8 cellular contexts compared by ENCODE assay signal in genomic region chr6:168968228-168968627, GRCh38.
A peak's percentile ranks its signal among the peaks of the same experiment; 100 is the strongest.
DNase-seq lines count a peak whose midpoint lies in the region; TF ChIP-seq lines count a peak whose summit lies in the region.

No MANE protein-coding gene starts in this region.

- TF ChIP-seq CTCF in AG10803 (conservative IDR thresholded peaks at IDR 0.05; ENCODE audit: low read length) (no peak), nephron progenitor cell (IDR thresholded peaks at IDR 0.05) (no peak), endothelial cell (IDR thresholded peaks at IDR 0.05; ENCODE audit: unreplicated experiment) (no peak)

- no peak overlapping the region for H3K4me3 ChIP-seq in AG10803 (ENCODE audit: low read length)

- H3K27ac Mint-ChIP-seq in nephron progenitor cell = no peak overlapping the region
- H3K27ac Mint-ChIP-seq in endothelial cell (ENCODE audit: unreplicated experiment) = no peak overlapping the region

- peaks cover 2% of the 10 kb centered on the region for H3K27me3 Mint-ChIP-seq in nephron progenitor cell (ENCODE audit: low read depth, poor library complexity)
- H3K27me3 Mint-ChIP-seq in endothelial cell (ENCODE audit: unreplicated experiment) = no peaks in the 10 kb centered on the region

- H3K4me3 Mint-ChIP-seq in nephron progenitor cell (no peak overlapping the region), endothelial cell (ENCODE audit: unreplicated experiment) (no peak overlapping the region)

- DNase-seq in AG10803 (ENCODE audit: low read depth) (peak; percentile 99), HCEC 1CT (peak; percentile 17), RPMI8226 (peak; percentile 83), foreskin melanocyte (peak; percentile 93), ureter (ENCODE audit: low spot score) (peak; percentile 69), nephron progenitor cell (no peak), endothelial cell (ENCODE audit: low spot score) (no peak), NCI-H128 (lab: John Stamatoyannopoulos, UW; ENCODE audit: unreplicated experiment) (no peak)

- peaks cover 4% of the 10 kb centered on the region for H3K36me3 Mint-ChIP-seq in nephron progenitor cell (ENCODE audit: low read depth)
- no peaks in the 10 kb centered on the region for H3K36me3 Mint-ChIP-seq in endothelial cell (ENCODE audit: low read depth, unreplicated experiment)

- peaks cover 23% of the 10 kb centered on the region for H3K4me1 Mint-ChIP-seq in nephron progenitor cell
- H3K4me1 Mint-ChIP-seq in endothelial cell (ENCODE audit: unreplicated experiment) = no peaks in the 10 kb centered on the region

- H3K9me3 Mint-ChIP-seq in nephron progenitor cell (peaks cover 22% of the 10 kb centered on the region), endothelial cell (ENCODE audit: unreplicated experiment) (no peaks in the 10 kb centered on the region)

Comparison
In these comparisons a context has a peak if more than half of its experiments do, and no peak if none do; other contexts are left out.
1. DNase-seq: peak in AG10803 (single experiment), HCEC 1CT (single experiment), RPMI8226 (single experiment), foreskin melanocyte (single experiment) and ureter (single experiment); none in nephron progenitor cell (single experiment), endothelial cell (single experiment) and NCI-H128 (single experiment).